8 cellular contexts compared by ENCODE assay signal in the genomic region with DNA sequence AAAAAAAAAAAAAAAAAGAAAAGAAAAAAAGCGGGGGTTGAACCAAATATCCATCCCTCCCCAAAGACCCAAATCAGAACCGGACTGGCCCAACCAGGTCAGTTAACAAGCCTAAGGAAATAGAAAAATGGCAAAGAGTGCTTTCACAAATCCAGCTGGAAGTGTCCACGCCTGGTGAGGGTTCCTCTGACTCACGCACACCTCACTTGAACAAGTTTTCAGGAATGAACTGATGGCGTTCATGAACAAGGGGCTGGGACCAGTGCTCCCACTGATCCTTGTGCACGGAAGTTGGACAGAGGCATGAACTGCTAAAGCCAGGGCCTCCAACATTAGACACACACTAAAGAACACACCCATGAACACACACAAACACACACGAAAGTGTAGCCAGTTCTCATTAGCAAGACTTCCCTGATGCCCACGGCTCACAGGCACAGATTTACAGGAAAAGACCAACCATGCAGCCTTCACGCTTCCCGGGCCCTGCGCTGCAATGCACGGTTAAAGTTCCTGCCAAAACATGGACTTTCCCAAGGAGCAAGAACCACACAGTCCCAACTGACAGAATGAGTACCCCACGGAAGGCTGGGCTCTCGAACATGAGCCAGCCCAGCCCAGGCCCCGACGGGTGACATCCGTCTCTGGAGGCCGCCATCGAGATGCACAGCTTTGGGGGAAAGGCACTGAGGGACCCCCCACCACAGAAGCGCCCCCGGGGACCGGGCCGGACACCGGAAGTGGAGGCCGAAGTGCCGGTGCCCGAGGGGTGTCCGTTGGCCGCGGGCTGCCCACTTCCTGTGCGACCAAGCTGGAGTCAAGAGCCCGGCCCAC. TPM values are rescaled to one million over a fixed set of nuclear protein-coding genes. Genes with fewer than 3 reads are reported as not detected.
A peak's percentile ranks its signal among the peaks of the same experiment; 100 is the strongest.
DNase-seq lines count a peak whose midpoint lies in the region; ATAC-seq, FAIRE-seq and TF ChIP-seq lines count a peak whose summit lies in the region.

No MANE protein-coding gene starts in this region.

- TF ChIP-seq CTCF in bronchial epithelial cell (IDR thresholded peaks at IDR 0.05; ENCODE audit: insufficient read depth, low read length, severe bottlenecking), result no peak

- H3K27me3 ChIP-seq in bronchial epithelial cell (ENCODE audit: control insufficient read depth, insufficient read depth, low read length), result no peaks in the 10 kb centered on the region

- ATAC-seq in HG02970 (IDR thresholded peaks at IDR 0.05; ENCODE audit: low FRiP score, unreplicated experiment) (peak; percentile 21), left colon (peak; percentile 38)

- H3K4me3 ChIP-seq in bronchial epithelial cell (ENCODE audit: low read depth, low read length), result peak overlapping the region; percentile 82

- intact Hi-C loops in left colon (cut with DNase I, micrococcal nuclease), result no loop called here

- FAIRE-seq in RCC 7860 (lab: Jason Lieb, UNC), result no peak
- FAIRE-seq in bronchial epithelial cell (lab: Jason Lieb, UNC), result no peak

- no peaks in the 10 kb centered on the region for H3K36me3 ChIP-seq in bronchial epithelial cell (ENCODE audit: control insufficient read depth, insufficient read depth, low read length)

- DNase-seq in activated T-cell treated with anti-CD3 and anti-CD28 coated beads for 1 hour (ENCODE audit: low read depth), result peak; percentile 12
- no peak for DNase-seq in activated T-cell treated with anti-CD3 and anti-CD28 coated beads, Interleukin-2, amount 50 U/mL, for 1 hour
- DNase-seq in RCC 7860 (ENCODE audit: low spot score), result peak; percentile 44
- peak; percentile 71 for DNase-seq in bronchial epithelial cell (ENCODE audit: low read depth)
- no peak for DNase-seq in left colon
- DNase-seq in stimulated activated CD8-positive, alpha-beta memory T cell treated with anti-CD3 and anti-CD28 coated beads, Interleukin-2, amount 100 ng/mL, for 48 hours (ENCODE audit: low read depth in 2 of 2), result peak; percentile 17 to 25
- no peak for DNase-seq in DMS153 (lab: John Stamatoyannopoulos, UW)

RNA-seq across cellular contexts. Expression of a gene that starts 0.9 kb away (rescaled TPM):
- total RNA-seq in bronchial epithelial cell, result 11.1 and 12.4 TPM in 2 replicates
- 10 to 100 TPM; 31.6 to 48.7 TPM for total RNA-seq in left colon

RNA-seq across cellular contexts. Expression of a gene that starts 37.2 kb away (rescaled TPM):
- total RNA-seq in bronchial epithelial cell (1.3 and 1.9 TPM in 2 replicates), left colon (1 to 10 TPM; 2.3 to 5.2 TPM)

RNA-seq across cellular contexts. Expression of a gene that starts 58.1 kb away (rescaled TPM):
- total RNA-seq in bronchial epithelial cell, result 17.1 and 19.2 TPM in 2 replicates
- 10 to 100 TPM; 43.5 to 61.9 TPM for total RNA-seq in left colon

Comparison
In these comparisons a context has a peak if more than half of its experiments do, and no peak if none do; other contexts are left out.
1. DNase-seq: peak in activated T-cell treated with anti-CD3 and anti-CD28 coated beads for 1 hour (single experiment), RCC 7860 (single experiment), bronchial epithelial cell (single experiment) and stimulated activated CD8-positive, alpha-beta memory T cell treated with anti-CD3 and anti-CD28 coated beads, Interleukin-2, amount 100 ng/mL, for 48 hours (2 of 2); none in activated T-cell treated with anti-CD3 and anti-CD28 coated beads, Interleukin-2, amount 50 U/mL, for 1 hour (single experiment), left colon (0 of 2) and DMS153 (single experiment).